Comparison of ENCODE assay signal across 8 cellular contexts in genomic region chr20:34709836-34710567, GRCh38. TPM values are rescaled to one million over a fixed set of nuclear protein-coding genes. Genes with fewer than 3 reads are reported as not detected.
DNase-seq lines count a peak whose midpoint lies in the region; ATAC-seq and TF ChIP-seq lines count a peak whose summit lies in the region.

No MANE protein-coding gene starts in this region.

- CTCF ChIA-PET in HEK293 (lab: Yijun Ruan, JAX) = interaction anchor here (0.5 to 0.8 kb wide), 3 partner anchors 76 to 397 kb away, joined by 3 to 6 read pairs (median 4); no protein-coding TSS in a partner anchor

- H3K36me3 ChIP-seq in HEK293 (ENCODE audit: control insufficient read depth in 2 of 2, insufficient read depth in 1 of 2, low read length in 2 of 2) (peaks cover 0 to 37% of the 10 kb centered on the region in 2 experiments; a peak in 1 of 3 replicates), thymus (ENCODE audit: control insufficient read depth, insufficient read depth) (peaks cover 12% of the 10 kb centered on the region)

- WGBS in thymus = 8% methylated on average over 61 of the region's 61 CpGs

- POLR2A ChIA-PET in HEK293 (lab: Yijun Ruan, JAX) = interaction anchor here (0.5 to 0.6 kb wide), 3 partner anchors 37 to 950 kb away, joined by 3 to 4 read pairs (median 3); no protein-coding TSS in a partner anchor

- TF ChIP-seq CTCF in HEK293 (tag by site-specific recombination; IDR thresholded peaks at IDR 0.05) (peak; percentile 86), WI38 (IDR thresholded peaks at IDR 0.05; ENCODE audit: low read depth, low read length) (no peak)

- H3K27ac ChIP-seq in HEK293 (ENCODE audit: extremely low read depth, low read depth, low read length) = peak overlapping the region; percentile 86; the same call in 1 of the 2 replicates
- H3K27ac ChIP-seq in thymus (ENCODE audit: low read depth) = no peak overlapping the region

- H3K9me3 ChIP-seq in HEK293 (ENCODE audit: control insufficient read depth, insufficient read depth, low read depth, low read length) (no peaks in the 10 kb centered on the region), thymus (ENCODE audit: control insufficient read depth) (no peaks in the 10 kb centered on the region)

- peak; percentile 78 for DNase-seq in stimulated activated CD4-positive, alpha-beta T cell treated with anti-CD3 and anti-CD28 coated beads, Interleukin-15, amount 100 ng/mL, for 24 hours
- DNase-seq in stimulated activated CD4-positive, alpha-beta T cell treated with anti-CD3 and anti-CD28 coated beads, Interleukin-4, amount 100 ng/mL, for 24 hours = no peak
- DNase-seq in MV-4-11 (lab: John Stamatoyannopoulos, UW) (peak; percentile 57), myocyte (ENCODE audit: low read depth) (peak; percentile 47)

- peaks cover 5% of the 10 kb centered on the region for H3K27me3 ChIP-seq in thymus (ENCODE audit: control insufficient read depth, insufficient read depth)

- ATAC-seq in esophagus mucosa = peak; percentile 38

- H3K4me1 ChIP-seq in HEK293 (ENCODE audit: control insufficient read depth, insufficient read depth, low read length) (peaks cover 12% of the 10 kb centered on the region), thymus (ENCODE audit: control insufficient read depth, insufficient read depth, low read length) (peaks cover 6% of the 10 kb centered on the region)

- H3K4me3 ChIP-seq in HEK293 (ENCODE audit: low read depth, low read length) = peak overlapping the region; percentile 59
- H3K4me3 ChIP-seq in WI38 (ENCODE audit: low read depth, low read length) = peak overlapping the region; percentile 57
- H3K4me3 ChIP-seq in thymus (ENCODE audit: low read length) = peak overlapping the region; percentile 77

TF ChIP-seq in HEK293, 187 proteins besides CTCF, POLR2A, EP300 and RAD21 (continues in another document):
- TF ChIP-seq ZNF19 (tag by site-specific recombination; IDR thresholded peaks at IDR 0.05; ENCODE audit: low read depth) (no peak), ZNF146 (tag by site-specific recombination; IDR thresholded peaks at IDR 0.05) (no peak), ZNF341 (tag by site-specific recombination; IDR thresholded peaks at IDR 0.05; ENCODE audit: low read depth) (0 out of 2 replicates have a peak, but pooled peaks have one; percentile 8), ZBTB8A (tag by site-specific recombination; IDR thresholded peaks at IDR 0.05) (peak; percentile 62; the same call in 1 of the 2 replicates), ZBTB6 (tag by site-specific recombination; IDR thresholded peaks at IDR 0.05) (no peak), ZNF433 (tag by site-specific recombination; IDR thresholded peaks at IDR 0.05; ENCODE audit: low read depth) (no peak), ZNF645 (tag by site-specific recombination; IDR thresholded peaks at IDR 0.05) (no peak), IKZF3 (tag by site-specific recombination; IDR thresholded peaks at IDR 0.05) (peak; percentile 81), ZNF148 (tag by site-specific recombination; IDR thresholded peaks at IDR 0.05; ENCODE audit: borderline replicate concordance) (peak; percentile 14; the same call in 1 of the 2 replicates), HIC1 (tag by site-specific recombination; IDR thresholded peaks at IDR 0.05) (peak; percentile 69), ZNF184 (tag by site-specific recombination; IDR thresholded peaks at IDR 0.05) (no peak), ZBTB10 (tag by site-specific recombination; IDR thresholded peaks at IDR 0.05) (no peak), GFI1B (tag by site-specific recombination; IDR thresholded peaks at IDR 0.05) (no peak), ZNF221 (tag by site-specific recombination; IDR thresholded peaks at IDR 0.05; ENCODE audit: borderline replicate concordance) (no peak), ELK4 (IDR thresholded peaks at IDR 0.05; ENCODE audit: borderline replicate concordance, low read depth, low read length) (no peak), ZNF596 (tag by site-specific recombination; IDR thresholded peaks at IDR 0.05) (0 out of 2 replicates have a peak, but pooled peaks have one; percentile 14)

RNA-seq across cellular contexts. Expression of gene TP53INP2, which starts 5.9 kb away (rescaled TPM):
- total RNA-seq in esophagus mucosa (34.1 TPM), myocyte (30.6 and 51.7 TPM in 2 replicates)
- 46.6 TPM for polyA plus RNA-seq in myocyte (2012)
- polyA plus RNA-seq in thymus = 5.7 TPM

RNA-seq across cellular contexts. Expression of gene PIGU, which starts 33.1 kb away (rescaled TPM):
- 15.5 TPM for total RNA-seq in esophagus mucosa
- 24.4 and 27.0 TPM in 2 replicates for total RNA-seq in myocyte
- polyA plus RNA-seq in myocyte (2012) = 24.3 TPM
- polyA plus RNA-seq in thymus = 15.5 TPM
